24 cellular contexts compared by ENCODE assay signal in genomic region chr5:177373806-177374205, GRCh38. TPM values are rescaled to one million over a fixed set of nuclear protein-coding genes. Genes with fewer than 3 reads are reported as not detected.
DNase-seq lines count a peak whose midpoint lies in the region; ATAC-seq and TF ChIP-seq lines count a peak whose summit lies in the region.
"Had no signal": no experiment of that assay in that cellular context is flagged by ENCODE, and none has a peak within 500 bp of the region (broad histone marks: within the 10 kb centered on the region; RNA-seq: fewer than 3 reads in every experiment).

No MANE protein-coding gene starts in this region.

- peak overlapping the region; percentile 91 for H3K27ac Mint-ChIP-seq in activated naive CD4-positive, alpha-beta T cell treated with anti-CD3 and anti-CD28 coated beads for 36 hours
- H3K27ac Mint-ChIP-seq in activated CD4-positive, alpha-beta memory T cell treated with anti-CD3 and anti-CD28 coated beads for 36 hours, result peak overlapping the region; percentile 35
- H3K27ac Mint-ChIP-seq in stimulated activated naive CD8-positive, alpha-beta T cell treated with anti-CD3 and anti-CD28 coated beads, Interleukin-15, amount 100 ng/mL, for 72 hours, result peak overlapping the region; percentile 65 to 90

- TF ChIP-seq CTCF in esophagus squamous epithelium (IDR thresholded peaks at IDR 0.05), result peak in 1 of 6 experiments; percentile 6

- H3K27me3 Mint-ChIP-seq in activated naive CD4-positive, alpha-beta T cell treated with anti-CD3 and anti-CD28 coated beads for 36 hours (ENCODE audit: low read depth), result no peaks in the 10 kb centered on the region
- H3K27me3 Mint-ChIP-seq in activated CD4-positive, alpha-beta memory T cell treated with anti-CD3 and anti-CD28 coated beads for 36 hours, result no peaks in the 10 kb centered on the region
- no peaks in the 10 kb centered on the region for H3K27me3 Mint-ChIP-seq in stimulated activated naive CD8-positive, alpha-beta T cell treated with anti-CD3 and anti-CD28 coated beads, Interleukin-15, amount 100 ng/mL, for 72 hours

- peaks cover 29 to 85% (median 52%) of the 10 kb centered on the region in 3 donors for H3K4me1 ChIP-seq in esophagus squamous epithelium

- intact Hi-C loops in activated naive CD4-positive, alpha-beta T cell treated with anti-CD3 and anti-CD28 coated beads for 36 hours (cut with micrococcal nuclease), result loop anchor here (5.0 kb wide), 1 partner anchor 837 kb away; the partner anchor contains the start of gene RNF44
- intact Hi-C loops in activated CD4-positive, alpha-beta memory T cell treated with anti-CD3 and anti-CD28 coated beads for 36 hours (cut with micrococcal nuclease), result no loop called here
- intact Hi-C loops in esophagus squamous epithelium (cut with DNase I), result no loop called here

- no peak for ATAC-seq in stimulated activated naive CD8-positive, alpha-beta T cell treated with anti-CD3 and anti-CD28 coated beads, Interleukin-15, amount 100 ng/mL, for 72 hours
- no peak for ATAC-seq in HG02885 (IDR thresholded peaks at IDR 0.05; ENCODE audit: poor library complexity, unreplicated experiment)
- ATAC-seq: GM12878, sciatic nerve had no signal

- peaks cover 65% of the 10 kb centered on the region for H3K4me1 Mint-ChIP-seq in activated naive CD4-positive, alpha-beta T cell treated with anti-CD3 and anti-CD28 coated beads for 36 hours (ENCODE audit: low read depth)
- H3K4me1 Mint-ChIP-seq in activated CD4-positive, alpha-beta memory T cell treated with anti-CD3 and anti-CD28 coated beads for 36 hours (ENCODE audit: low read depth), result peaks cover 52% of the 10 kb centered on the region
- peaks cover 74% of the 10 kb centered on the region for H3K4me1 Mint-ChIP-seq in stimulated activated naive CD8-positive, alpha-beta T cell treated with anti-CD3 and anti-CD28 coated beads, Interleukin-15, amount 100 ng/mL, for 72 hours

- CTCF ChIA-PET in activated naive CD4-positive, alpha-beta T cell treated with anti-CD3 and anti-CD28 coated beads for 36 hours (lab: Charles Lee), result interaction anchor here (0.6 to 6.0 kb wide), 6 partner anchors 10 to 64 kb away, joined by 3 to 77 read pairs (median 19); partner anchors contain the start of genes RGS14 and SLC34A1
- CTCF ChIA-PET in activated CD4-positive, alpha-beta memory T cell treated with anti-CD3 and anti-CD28 coated beads for 36 hours (lab: Charles Lee), result interaction anchor here (1.2 to 5.7 kb wide), 7 partner anchors 14 to 81 kb away, joined by 3 to 115 read pairs (median 28); partner anchors contain the start of genes LMAN2 and RGS14

- TF ChIP-seq POLR2A in esophagus squamous epithelium (IDR thresholded peaks at IDR 0.05), result peak in 1 of 4 donors; percentile 23

- H3K9me3 ChIP-seq in esophagus squamous epithelium, result no peaks in the 10 kb centered on the region

- WGBS in esophagus squamous epithelium, 2 donors, result 38 to 39% methylated on average over 4 to 6 of the region's 6 CpGs

- H3K36me3 Mint-ChIP-seq in activated naive CD4-positive, alpha-beta T cell treated with anti-CD3 and anti-CD28 coated beads for 36 hours (ENCODE audit: low read depth), result peaks cover 17% of the 10 kb centered on the region
- peaks cover 22% of the 10 kb centered on the region for H3K36me3 Mint-ChIP-seq in activated CD4-positive, alpha-beta memory T cell treated with anti-CD3 and anti-CD28 coated beads for 36 hours

- H3K27me3 ChIP-seq in esophagus squamous epithelium, result no peaks in the 10 kb centered on the region

- no peak overlapping the region for H3K4me3 Mint-ChIP-seq in activated naive CD4-positive, alpha-beta T cell treated with anti-CD3 and anti-CD28 coated beads for 36 hours
- no peak overlapping the region for H3K4me3 Mint-ChIP-seq in activated CD4-positive, alpha-beta memory T cell treated with anti-CD3 and anti-CD28 coated beads for 36 hours
- H3K4me3 Mint-ChIP-seq in stimulated activated naive CD8-positive, alpha-beta T cell treated with anti-CD3 and anti-CD28 coated beads, Interleukin-15, amount 100 ng/mL, for 72 hours, result peak overlapping the region in 1 of 2 donors; percentile 31

- peak overlapping the region; percentile 86 to 93 (median 92) for H3K27ac ChIP-seq in esophagus squamous epithelium

- no peaks in the 10 kb centered on the region for H3K9me3 Mint-ChIP-seq in activated naive CD4-positive, alpha-beta T cell treated with anti-CD3 and anti-CD28 coated beads for 36 hours
- no peaks in the 10 kb centered on the region for H3K9me3 Mint-ChIP-seq in activated CD4-positive, alpha-beta memory T cell treated with anti-CD3 and anti-CD28 coated beads for 36 hours
- no peaks in the 10 kb centered on the region for H3K9me3 Mint-ChIP-seq in stimulated activated naive CD8-positive, alpha-beta T cell treated with anti-CD3 and anti-CD28 coated beads, Interleukin-15, amount 100 ng/mL, for 72 hours

- POLR2A ChIA-PET in activated CD4-positive, alpha-beta memory T cell treated with anti-CD3 and anti-CD28 coated beads for 36 hours (lab: Charles Lee), result interaction anchor here (0.6 kb wide), 1 partner anchor 16 kb away, joined by 3 read pairs; no protein-coding TSS in a partner anchor

- peaks cover 0 to 4% (median 0%) of the 10 kb centered on the region in 3 donors for H3K36me3 ChIP-seq in esophagus squamous epithelium

- peak overlapping the region in 1 of 4 donors; percentile 35 for H3K4me3 ChIP-seq in esophagus squamous epithelium
- H3K4me3 ChIP-seq: GM12878 had no signal

- DNase-seq in activated naive CD4-positive, alpha-beta T cell treated with anti-CD3 and anti-CD28 coated beads for 36 hours, result no peak
- DNase-seq in activated naive CD4-positive, alpha-beta T cell treated with anti-CD3 and anti-CD28 coated beads, Interleukin-2, amount 50 U/mL, for 16 hours, result no peak
- DNase-seq in activated CD4-positive, alpha-beta memory T cell treated with anti-CD3 and anti-CD28 coated beads for 36 hours, result no peak
- DNase-seq in esophagus squamous epithelium (lab: John Stamatoyannopoulos, UW), result no peak
- no peak for DNase-seq in stimulated activated naive CD8-positive, alpha-beta T cell treated with anti-CD3 and anti-CD28 coated beads, Interleukin-15, amount 100 ng/mL, for 72 hours
- DNase-seq in SW480 (ENCODE audit: low spot score), result no peak
- no peak for DNase-seq in RPMI8226
- DNase-seq: erythroblast; glutamatergic neuron; GOT3; islet precursor cell; NCI-H187; NCI-H524; nucleus accumbens; OCI-M1; stimulated activated CD4-positive, alpha-beta T cell treated with anti-CD3 and anti-CD28 coated beads, Interleukin-2, amount 100 ng/mL, for 48 hours; stimulated activated CD8-positive, alpha-beta memory T cell treated with anti-CD3 and anti-CD28 coated beads, Interleukin-4, amount 100 ng/mL, for 48 hours; trophoblast cell had no signal

RNA-seq across cellular contexts. Expression of gene SLC34A1, which starts 10.4 kb away (rescaled TPM):
- not detected for total RNA-seq in activated naive CD4-positive, alpha-beta T cell treated with anti-CD3 and anti-CD28 coated beads for 36 hours
- total RNA-seq in activated CD4-positive, alpha-beta memory T cell treated with anti-CD3 and anti-CD28 coated beads for 36 hours, result under 1 TPM in 1 of 2 experiments, not detected in 1; 0.15 TPM
- under 1 TPM; 0.15 to 0.47 (median 0.25) TPM for total RNA-seq in esophagus squamous epithelium
- total RNA-seq: G401, sciatic nerve had no signal

RNA-seq across cellular contexts. Expression of gene RGS14, which starts 16.1 kb away (rescaled TPM):
- 10 to 100 TPM; 34.6 to 39.2 TPM for total RNA-seq in activated naive CD4-positive, alpha-beta T cell treated with anti-CD3 and anti-CD28 coated beads for 36 hours
- 10 to 100 TPM; 43.9 to 47.2 TPM for total RNA-seq in activated CD4-positive, alpha-beta memory T cell treated with anti-CD3 and anti-CD28 coated beads for 36 hours
- total RNA-seq in esophagus squamous epithelium, result 10 to 100 TPM; 32.7 to 37.8 (median 34.8) TPM

RNA-seq across cellular contexts. Expression of gene LMAN2, which starts 22.3 kb away (rescaled TPM):
- total RNA-seq in activated naive CD4-positive, alpha-beta T cell treated with anti-CD3 and anti-CD28 coated beads for 36 hours, result 10 to 100 TPM; 82.2 to 83.9 TPM
- 100 to 1,000 TPM in 1 of 2 experiments, 10 to 100 TPM in 1; 98.3 to 104 TPM for total RNA-seq in activated CD4-positive, alpha-beta memory T cell treated with anti-CD3 and anti-CD28 coated beads for 36 hours
- 100 to 1,000 TPM; 225 to 384 (median 257) TPM for total RNA-seq in esophagus squamous epithelium

RNA-seq across cellular contexts. Expression of gene PFN3, which starts 26.7 kb away (rescaled TPM):
- total RNA-seq in activated naive CD4-positive, alpha-beta T cell treated with anti-CD3 and anti-CD28 coated beads for 36 hours, result not detected
- total RNA-seq in activated CD4-positive, alpha-beta memory T cell treated with anti-CD3 and anti-CD28 coated beads for 36 hours, result not detected
- total RNA-seq in esophagus squamous epithelium, result 1 to 10 TPM in 1 of 4 donors, not detected in 3; 2.0 TPM
- total RNA-seq: G401, GM12878, HT1080, M059J, sciatic nerve had no signal

RNA-seq across cellular contexts. Expression of gene F12, which starts 35.6 kb away (rescaled TPM):
- total RNA-seq in activated naive CD4-positive, alpha-beta T cell treated with anti-CD3 and anti-CD28 coated beads for 36 hours, result 1 to 10 TPM; 3.2 to 5.4 TPM
- 1 to 10 TPM; 5.1 to 5.9 TPM for total RNA-seq in activated CD4-positive, alpha-beta memory T cell treated with anti-CD3 and anti-CD28 coated beads for 36 hours
- total RNA-seq in esophagus squamous epithelium, result 10 to 100 TPM; 10.7 to 25.4 (median 19.6) TPM

Comparison
In these comparisons a context has a peak if more than half of its experiments do, and no peak if none do; other contexts are left out.
1. H3K27ac Mint-ChIP-seq: peak in every context shown above with its lines; median percentile 91 in activated naive CD4-positive, alpha-beta T cell treated with anti-CD3 and anti-CD28 coated beads for 36 hours; 78 in stimulated activated naive CD8-positive, alpha-beta T cell treated with anti-CD3 and anti-CD28 coated beads, Interleukin-15, amount 100 ng/mL, for 72 hours; 35 in activated CD4-positive, alpha-beta memory T cell treated with anti-CD3 and anti-CD28 coated beads for 36 hours.